ENCODE assay signal across 10 cellular contexts in the genomic region with DNA sequence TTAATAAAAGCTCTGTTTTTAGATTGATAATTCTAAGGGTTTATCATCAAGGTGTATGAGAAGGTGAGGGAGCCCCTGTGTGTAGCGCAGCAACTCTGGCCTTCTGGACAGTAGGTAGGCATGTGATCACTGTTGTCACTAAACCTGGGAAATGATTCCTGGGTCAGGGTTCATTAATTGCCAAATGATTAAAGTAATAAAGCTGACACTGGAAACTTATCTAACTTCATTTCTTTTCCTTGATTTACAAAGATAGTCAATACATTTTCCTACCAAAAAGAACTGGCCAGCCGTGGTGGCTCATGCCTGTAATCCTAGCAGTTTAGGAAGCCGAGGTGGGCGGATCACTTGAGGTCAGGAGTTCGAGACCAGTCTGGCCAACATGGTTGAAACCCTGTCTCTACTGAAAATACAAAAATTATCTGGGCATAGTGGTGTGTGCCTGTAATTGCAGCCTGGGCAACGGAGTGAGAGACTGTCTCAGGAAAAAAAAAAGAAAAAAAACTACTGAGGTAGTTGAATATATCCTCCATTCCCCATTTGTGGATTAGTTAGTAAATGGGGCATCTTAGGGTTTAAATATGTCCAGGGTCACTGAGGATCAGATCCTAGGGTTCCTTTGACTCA. TPM values are rescaled to one million over a fixed set of nuclear protein-coding genes. Genes with fewer than 3 reads are reported as not detected.
DNase-seq lines count a peak whose midpoint lies in the region; ATAC-seq lines count a peak whose summit lies in the region.
"Had no signal": no experiment of that assay in that cellular context is flagged by ENCODE, and none has a peak within 500 bp of the region (broad histone marks: within the 10 kb centered on the region; RNA-seq: fewer than 3 reads in every experiment).

No MANE protein-coding gene starts in this region.

- H3K27ac Mint-ChIP-seq in T-helper 1 cell treated with Interleukin-12 subunit alpha and Interleukin-12 subunit beta and Interleukin-4 antibody, amounts not matched to agents 30 μg/mL and 1 μg/mL, for 36 hours, result no peak overlapping the region
- no peak overlapping the region for H3K27ac Mint-ChIP-seq in central memory CD8-positive, alpha-beta T cell (ENCODE audit: low read depth)
- H3K27ac Mint-ChIP-seq: stimulated activated memory B cell treated with anti-CD40 and anti-IgM and Interleukin-4, amounts not matched to agents 10 μg/mL and 1 μg/mL and 100 μg/mL, for 72 hours had no signal

- peaks cover 38% of the 10 kb centered on the region for H3K4me1 Mint-ChIP-seq in T-helper 1 cell treated with Interleukin-12 subunit alpha and Interleukin-12 subunit beta and Interleukin-4 antibody, amounts not matched to agents 30 μg/mL and 1 μg/mL, for 36 hours (ENCODE audit: low read depth)
- H3K4me1 Mint-ChIP-seq in central memory CD8-positive, alpha-beta T cell, result peaks cover 39% of the 10 kb centered on the region

- DNase-seq in T-helper 1 cell (no peak), NAMALWA (ENCODE audit: low spot score) (peak; percentile 67), posterior vena cava (ENCODE audit: low spot score) (peak; percentile 37)
- no peak for DNase-seq in central memory CD8-positive, alpha-beta T cell (ENCODE audit: low spot score in 2 of 2)
- DNase-seq: activated CD8-positive, alpha-beta memory T cell treated with anti-CD3 and anti-CD28 coated beads for 24 hours had no signal

- H3K4me3 Mint-ChIP-seq in T-helper 1 cell treated with Interleukin-12 subunit alpha and Interleukin-12 subunit beta and Interleukin-4 antibody, amounts not matched to agents 30 μg/mL and 1 μg/mL, for 36 hours, result peak overlapping the region; percentile 23
- H3K4me3 Mint-ChIP-seq in central memory CD8-positive, alpha-beta T cell, result peak overlapping the region; percentile 38
- H3K4me3 Mint-ChIP-seq: stimulated activated memory B cell treated with anti-CD40 and anti-IgM and Interleukin-4, amounts not matched to agents 10 μg/mL and 1 μg/mL and 100 μg/mL, for 72 hours had no signal

- no peak for ATAC-seq in central memory CD8-positive, alpha-beta T cell (replicated peaks; ENCODE audit: extremely low read depth, poor library complexity, severe bottlenecking)
- ATAC-seq in HG03095 (IDR thresholded peaks at IDR 0.05; ENCODE audit: unreplicated experiment) (no peak), HG02970 (IDR thresholded peaks at IDR 0.05; ENCODE audit: low FRiP score, unreplicated experiment) (no peak), GM21423 (IDR thresholded peaks at IDR 0.05; ENCODE audit: unreplicated experiment) (no peak)
- ATAC-seq: stimulated activated memory B cell treated with anti-CD40 and anti-IgM and Interleukin-4, amounts not matched to agents 10 μg/mL and 1 μg/mL and 100 μg/mL, for 72 hours had no signal

- no peaks in the 10 kb centered on the region for H3K27me3 Mint-ChIP-seq in T-helper 1 cell treated with Interleukin-12 subunit alpha and Interleukin-12 subunit beta and Interleukin-4 antibody, amounts not matched to agents 30 μg/mL and 1 μg/mL, for 36 hours (ENCODE audit: low read depth)
- no peaks in the 10 kb centered on the region for H3K27me3 Mint-ChIP-seq in central memory CD8-positive, alpha-beta T cell
- H3K27me3 Mint-ChIP-seq: stimulated activated memory B cell treated with anti-CD40 and anti-IgM and Interleukin-4, amounts not matched to agents 10 μg/mL and 1 μg/mL and 100 μg/mL, for 72 hours had no signal

- H3K9me3 Mint-ChIP-seq in T-helper 1 cell treated with Interleukin-12 subunit alpha and Interleukin-12 subunit beta and Interleukin-4 antibody, amounts not matched to agents 30 μg/mL and 1 μg/mL, for 36 hours, result no peaks in the 10 kb centered on the region
- H3K9me3 Mint-ChIP-seq in central memory CD8-positive, alpha-beta T cell, result no peaks in the 10 kb centered on the region
- H3K9me3 Mint-ChIP-seq: stimulated activated memory B cell treated with anti-CD40 and anti-IgM and Interleukin-4, amounts not matched to agents 10 μg/mL and 1 μg/mL and 100 μg/mL, for 72 hours had no signal

- peaks cover 11% of the 10 kb centered on the region for H3K36me3 Mint-ChIP-seq in T-helper 1 cell treated with Interleukin-12 subunit alpha and Interleukin-12 subunit beta and Interleukin-4 antibody, amounts not matched to agents 30 μg/mL and 1 μg/mL, for 36 hours (ENCODE audit: low read depth)
- H3K36me3 Mint-ChIP-seq in central memory CD8-positive, alpha-beta T cell (ENCODE audit: insufficient read depth), result peaks cover 28% of the 10 kb centered on the region

- intact Hi-C loops in posterior vena cava (cut with DNase I), result no loop called here

RNA-seq across cellular contexts. Expression of a gene that starts 2.4 kb away (rescaled TPM):
- 10 to 100 TPM; 56.2 to 59.6 TPM for total RNA-seq in posterior vena cava

RNA-seq across cellular contexts. Expression of a gene that starts 15.8 kb away (rescaled TPM):
- total RNA-seq in posterior vena cava, result 10 to 100 TPM; 14.9 to 18.0 TPM

RNA-seq across cellular contexts. Expression of a gene that starts 30.9 kb away (rescaled TPM):
- total RNA-seq in posterior vena cava, result 10 to 100 TPM in 1 of 2 donors, 1 to 10 TPM in 1; 9.1 to 11.0 TPM

RNA-seq across cellular contexts. Expression of a gene that starts 42.5 kb away (rescaled TPM):
- 10 to 100 TPM; 15.9 to 17.7 TPM for total RNA-seq in posterior vena cava

Comparison
In these comparisons a context has a peak if more than half of its experiments do, and no peak if none do; other contexts are left out.
1. DNase-seq: peak in NAMALWA (single experiment) and posterior vena cava (single experiment); none in T-helper 1 cell (0 of 5) and central memory CD8-positive, alpha-beta T cell (0 of 2).